ENCODE assay signal across 10 cellular contexts in the genomic region with DNA sequence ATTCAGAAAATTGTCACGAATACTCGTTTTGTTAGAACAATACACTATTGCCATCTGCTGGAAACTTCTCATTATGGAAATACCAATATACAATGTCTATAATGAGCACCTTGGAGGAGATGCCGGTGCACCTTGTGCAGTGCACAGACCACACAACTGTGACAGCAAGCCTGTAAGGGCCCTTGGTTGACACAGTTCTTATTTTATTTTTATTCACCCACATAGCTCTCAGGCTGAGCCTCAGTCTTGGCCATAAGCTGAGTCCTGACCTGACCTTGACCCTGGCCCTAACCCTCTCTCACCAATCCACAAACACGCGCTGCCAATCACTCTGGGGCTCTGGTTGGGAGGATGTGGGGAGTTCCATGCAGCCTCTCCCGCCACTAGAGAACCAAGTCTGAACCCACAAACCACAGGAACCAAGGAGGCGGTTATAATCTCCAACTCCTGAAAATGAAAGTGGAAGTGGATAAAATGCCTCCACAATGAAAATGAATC. TPM values are rescaled to one million over a fixed set of nuclear protein-coding genes. Genes with fewer than 3 reads are reported as not detected.
DNase-seq lines count a peak whose midpoint lies in the region; ATAC-seq, FAIRE-seq and TF ChIP-seq lines count a peak whose summit lies in the region.
"Had no signal": no experiment of that assay in that cellular context is flagged by ENCODE, and none has a peak within 500 bp of the region (broad histone marks: within the 10 kb centered on the region; RNA-seq: fewer than 3 reads in every experiment).

No MANE protein-coding gene starts in this region.

- no peak for ATAC-seq in HG03565 (IDR thresholded peaks at IDR 0.05; ENCODE audit: unreplicated experiment)

- FAIRE-seq in D721Med (lab: Jason Lieb, UNC) = no peak

- DNase-seq in AG08396 (ENCODE audit: low spot score) (peak; percentile 59), HT-29 (ENCODE audit: low spot score) (peak; percentile 1), iris pigment epithelial cell (ENCODE audit: low read depth) (peak; percentile 71), D721Med (ENCODE audit: insufficient read length, low spot score) (no peak), NCI-H2196 (lab: John Stamatoyannopoulos, UW; ENCODE audit: unreplicated experiment) (no peak), iPS-NIHi7 (ENCODE audit: extremely low spot score) (no peak)
- DNase-seq in activated CD4-positive, alpha-beta T cell treated with anti-CD3 and anti-CD28 coated beads, Interleukin-2, amount 50 U/mL, for 48 hours = peak; percentile 51 to 64
- DNase-seq: NCI-H1092 had no signal

- no peak for TF ChIP-seq CTCF in D721Med (IDR thresholded peaks at IDR 0.05; ENCODE audit: insufficient read depth, missing control alignments)

RNA-seq across cellular contexts. Expression of a gene that starts 7.6 kb away (rescaled TPM):
- total RNA-seq in HT-29 (2014; rRNA removed; shearing (Covaris generic)) = not detected in 2 replicates
- total RNA-seq: skeletal muscle tissue had no signal

RNA-seq across cellular contexts. Expression of a gene that starts 16.9 kb away (rescaled TPM):
- 97.8 and 111 TPM in 2 replicates for total RNA-seq in HT-29 (2014; rRNA removed; shearing (Covaris generic))

Comparison
In these comparisons a context has a peak if more than half of its experiments do, and no peak if none do; other contexts are left out.
1. DNase-seq: peak in AG08396 (single experiment), HT-29 (single experiment), activated CD4-positive, alpha-beta T cell treated with anti-CD3 and anti-CD28 coated beads, Interleukin-2, amount 50 U/mL, for 48 hours (2 of 2) and iris pigment epithelial cell (single experiment); none in D721Med (single experiment), NCI-H2196 (single experiment) and iPS-NIHi7 (single experiment).